8 cellular contexts compared by ENCODE assay signal in the genomic region with DNA sequence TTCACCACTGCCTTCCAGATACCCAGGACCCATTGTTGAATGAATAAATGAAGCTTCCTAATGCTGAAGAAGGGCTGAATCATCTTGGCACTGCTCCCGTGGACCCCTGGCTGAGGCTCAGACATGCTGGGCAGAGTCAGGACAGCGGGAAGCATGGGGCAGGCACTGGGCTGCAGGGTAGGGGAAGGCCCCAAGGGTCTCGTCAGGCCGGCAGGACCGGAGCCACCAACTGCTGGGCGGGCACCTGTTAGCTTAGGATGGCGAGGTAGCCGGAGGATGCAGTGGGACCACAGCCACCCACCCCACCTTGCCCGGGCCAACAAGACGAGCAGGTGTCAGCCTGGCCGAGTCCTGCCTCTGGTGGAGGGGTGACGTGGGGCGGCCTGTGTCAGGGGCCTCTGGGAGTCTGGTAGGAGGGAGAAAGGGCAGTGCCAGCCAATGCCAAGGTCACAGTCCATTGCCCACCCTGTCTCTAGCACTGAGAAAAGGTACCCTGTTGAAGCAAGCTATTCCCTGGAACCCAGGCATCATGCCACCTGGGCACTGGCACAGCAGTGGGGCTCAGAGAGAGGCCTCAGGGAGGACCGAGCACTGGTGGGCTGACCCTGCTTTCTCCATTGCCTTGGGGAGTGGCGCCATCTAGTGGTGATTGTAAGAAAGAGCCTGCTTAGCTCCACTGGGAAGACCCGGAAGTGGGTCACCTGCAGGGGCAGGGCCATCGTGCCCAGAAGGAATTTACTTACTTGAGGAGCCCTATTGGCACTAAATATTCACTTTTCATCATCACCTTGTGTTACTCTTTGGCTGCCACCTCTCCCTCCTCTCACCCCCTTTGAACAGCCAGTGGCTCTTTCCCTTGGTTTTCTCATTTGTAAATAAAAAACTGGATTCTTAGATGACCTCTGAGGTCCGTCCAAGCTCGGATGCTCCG. TPM values are rescaled to one million over a fixed set of nuclear protein-coding genes. Genes with fewer than 3 reads are reported as not detected.
DNase-seq lines count a peak whose midpoint lies in the region; ATAC-seq and TF ChIP-seq lines count a peak whose summit lies in the region.

No MANE protein-coding gene starts in this region.

- H3K4me3 Mint-ChIP-seq in CD4-positive, alpha-beta T cell: no peak overlapping the region

- TF ChIP-seq CTCF in CD4-positive, alpha-beta T cell (IDR thresholded peaks at IDR 0.05): peak; percentile 94
- peak; percentile 86 to 98 (median 95) for TF ChIP-seq CTCF in heart left ventricle (IDR thresholded peaks at IDR 0.05)

- no peak overlapping the region for H3K27ac Mint-ChIP-seq in CD4-positive, alpha-beta T cell

- H3K4me1 ChIP-seq in heart left ventricle (peaks cover 0 to 39% (median 23%) of the 10 kb centered on the region in 12 donors), aorta (ENCODE audit: control insufficient read depth in 1 of 2, insufficient read depth in 2 of 2, low read length in 2 of 2) (no peaks in the 10 kb centered on the region)

- H3K27me3 Mint-ChIP-seq in CD4-positive, alpha-beta T cell: peaks cover 84% of the 10 kb centered on the region

- peak; percentile 83 for ATAC-seq in CD4-positive, alpha-beta T cell (ENCODE audit: poor library complexity)
- ATAC-seq in heart left ventricle: peak; percentile 77 to 82 (median 78)
- ATAC-seq in aorta (ENCODE audit: low FRiP score): peak; percentile 83

- H3K27ac ChIP-seq in CD4-positive, alpha-beta T cell (ENCODE audit: low read depth, low read length): no peak overlapping the region
- H3K27ac ChIP-seq in heart left ventricle (no peak overlapping the region), aorta (ENCODE audit: low read depth in 1 of 2, low read length in 2 of 2) (no peak overlapping the region)

- peaks cover 39% of the 10 kb centered on the region for H3K4me1 Mint-ChIP-seq in CD4-positive, alpha-beta T cell (ENCODE audit: low read depth)

- H3K27me3 ChIP-seq in CD4-positive, alpha-beta T cell (ENCODE audit: control insufficient read depth, insufficient read depth, low read length): peaks cover 82% of the 10 kb centered on the region
- H3K27me3 ChIP-seq in heart left ventricle: peaks cover 33 to 96% (median 81%) of the 10 kb centered on the region in 9 donors
- no peaks in the 10 kb centered on the region for H3K27me3 ChIP-seq in aorta (ENCODE audit: control insufficient read depth in 1 of 2, insufficient read depth in 2 of 2, low read length in 1 of 2)

- H3K4me3 ChIP-seq in heart left ventricle (no peak overlapping the region), aorta (ENCODE audit: low read length in 2 of 2) (no peak overlapping the region)

- H3K9me3 Mint-ChIP-seq in CD4-positive, alpha-beta T cell: no peaks in the 10 kb centered on the region

- intact Hi-C loops in CD4-positive, alpha-beta T cell (cut with DNase I, micrococcal nuclease): loop anchor here (1.0 to 10.0 kb wide), 6 partner anchors 46 to 430 kb away; partner anchors contain the start of gene SLC35B1 (in 1 of the 2)
- intact Hi-C loops in heart left ventricle (cut with DNase I) (loop anchor here (1.0 to 10.0 kb wide), 18 partner anchors 45 to 683 kb away; partner anchors contain the start of gene SLC35B1 (in 4 of the 10)), aorta (cut with DNase I) (loop anchor here (1.0 to 10.0 kb wide), 9 partner anchors 43 to 436 kb away; no protein-coding TSS in a partner anchor)

- 44 to 51% (median 47%) methylated on average over 17 to 20 of the region's 20 CpGs for WGBS in heart left ventricle, 4 donors
- WGBS in aorta, 2 donors: 42 to 43% methylated on average over 20 of the region's 20 CpGs

- no peaks in the 10 kb centered on the region for H3K36me3 Mint-ChIP-seq in CD4-positive, alpha-beta T cell (ENCODE audit: low read depth)

- H3K36me3 ChIP-seq in heart left ventricle (no peaks in the 10 kb centered on the region), aorta (ENCODE audit: control insufficient read depth in 1 of 2, insufficient read depth in 2 of 2, low read length in 1 of 2) (no peaks in the 10 kb centered on the region)

- CTCF ChIA-PET in CD4-positive, alpha-beta T cell (lab: Charles Lee): interaction anchor here (0.6 to 5.9 kb wide), 24 partner anchors 9 to 442 kb away, joined by 3 to 75 read pairs (median 4); no protein-coding TSS in a partner anchor

- no peak for TF ChIP-seq POLR2A in heart left ventricle (IDR thresholded peaks at IDR 0.05)

- DNase-seq in CD4-positive, alpha-beta T cell: peak; percentile 68 to 82 (median 75)
- DNase-seq in H4 (ENCODE audit: low spot score) (peak; percentile 93), NCI-H1436 (lab: John Stamatoyannopoulos, UW) (peak; percentile 94), SW 1271 (lab: John Stamatoyannopoulos, UW) (peak; percentile 57 to 75), heart left ventricle (peak; percentile 73 to 80 (median 78)), pulmonary artery endothelial cell (ENCODE audit: low read depth, low spot score) (peak; percentile 51), aorta (peak; percentile 84 to 88)
- peak; percentile 79 for DNase-seq in activated naive CD8-positive, alpha-beta T cell treated with anti-CD3 and anti-CD28 coated beads, Interleukin-2, amount 50 U/mL, for 16 hours (ENCODE audit: low read depth, low spot score)

- POLR2A ChIA-PET in CD4-positive, alpha-beta T cell (lab: Charles Lee): interaction anchor here (0.6 to 2.2 kb wide), 7 partner anchors 45 to 442 kb away, joined by 3 to 15 read pairs (median 3); no protein-coding TSS in a partner anchor

- H3K9me3 ChIP-seq in CD4-positive, alpha-beta T cell (ENCODE audit: control insufficient read depth, low read length): no peaks in the 10 kb centered on the region
- no peaks in the 10 kb centered on the region for H3K9me3 ChIP-seq in heart left ventricle
- no peaks in the 10 kb centered on the region for H3K9me3 ChIP-seq in aorta (ENCODE audit: control insufficient read depth, low read length)

RNA-seq across cellular contexts. Expression of gene DLX3, which starts 3.0 kb away (rescaled TPM):
- total RNA-seq in CD4-positive, alpha-beta T cell: not detected
- total RNA-seq in H4 (2014; rRNA removed; shearing (Covaris generic)): 0.17 TPM in 1 of 2 replicates, not detected in the other
- under 1 TPM in 3 of 9 donors, not detected in 6; 0.09 to 0.61 (median 0.12) TPM for total RNA-seq in heart left ventricle
- polyA plus RNA-seq in heart left ventricle: under 1 TPM; 0.08 TPM
- not detected in 2 replicates for total RNA-seq in pulmonary artery endothelial cell
- total RNA-seq in aorta: 1 to 10 TPM in 1 of 2 donors, under 1 TPM in 1; 0.18 to 1.3 TPM
- 1 to 10 TPM in 1 of 2 donors, under 1 TPM in 1; 0.41 to 1.0 TPM for polyA plus RNA-seq in aorta

RNA-seq across cellular contexts. Expression of gene DLX4, which starts 29.0 kb away (rescaled TPM):
- under 1 TPM; 0.59 to 0.85 TPM for total RNA-seq in CD4-positive, alpha-beta T cell
- 0.49 and 1.6 TPM in 2 replicates for total RNA-seq in H4 (2014; rRNA removed; shearing (Covaris generic))
- total RNA-seq in heart left ventricle (under 1 TPM in 1 of 9 donors, not detected in 8; 0.19 TPM), pulmonary artery endothelial cell (not detected in 2 replicates), aorta (under 1 TPM in 1 of 2 donors, not detected in 1; 0.39 TPM)
- polyA plus RNA-seq in heart left ventricle (under 1 TPM in 1 of 2 donors, not detected in 1; 0.03 TPM), aorta (under 1 TPM in 1 of 2 donors, not detected in 1; 0.50 TPM)

RNA-seq across cellular contexts. Expression of gene ITGA3, which starts 57.9 kb away (rescaled TPM):
- total RNA-seq in CD4-positive, alpha-beta T cell: 1 to 10 TPM; 2.3 to 2.4 TPM
- total RNA-seq in H4 (2014; rRNA removed; shearing (Covaris generic)): 106 and 129 TPM in 2 replicates
- total RNA-seq in heart left ventricle (10 to 100 TPM; 18.4 to 71.2 (median 23.6) TPM), pulmonary artery endothelial cell (77.7 and 101 TPM in 2 replicates), aorta (100 to 1,000 TPM; 113 to 150 TPM)
- polyA plus RNA-seq in heart left ventricle (10 to 100 TPM; 16.8 to 72.9 TPM), aorta (100 to 1,000 TPM in 1 of 2 donors, 10 to 100 TPM in 1; 48.1 to 159 TPM)

Comparison
In these comparisons a context has a peak if more than half of its experiments do, and no peak if none do; other contexts are left out.
1. RNA of gene ITGA3, which starts 57.9 kb away (total RNA-seq): 113 to 150 TPM in aorta, 106 to 129 TPM in H4, 77.7 to 101 TPM in pulmonary artery endothelial cell and 18.4 to 71.2 TPM in heart left ventricle; 2.3 to 2.4 TPM in CD4-positive, alpha-beta T cell; every median in the first group is over 4 times any median in the second.
2. Peak in every context shown above with its lines, with median percentiles within 50 percentile points of each other: ATAC-seq and DNase-seq.